Comparison of ENCODE assay signal across 7 cellular contexts in the genomic region with DNA sequence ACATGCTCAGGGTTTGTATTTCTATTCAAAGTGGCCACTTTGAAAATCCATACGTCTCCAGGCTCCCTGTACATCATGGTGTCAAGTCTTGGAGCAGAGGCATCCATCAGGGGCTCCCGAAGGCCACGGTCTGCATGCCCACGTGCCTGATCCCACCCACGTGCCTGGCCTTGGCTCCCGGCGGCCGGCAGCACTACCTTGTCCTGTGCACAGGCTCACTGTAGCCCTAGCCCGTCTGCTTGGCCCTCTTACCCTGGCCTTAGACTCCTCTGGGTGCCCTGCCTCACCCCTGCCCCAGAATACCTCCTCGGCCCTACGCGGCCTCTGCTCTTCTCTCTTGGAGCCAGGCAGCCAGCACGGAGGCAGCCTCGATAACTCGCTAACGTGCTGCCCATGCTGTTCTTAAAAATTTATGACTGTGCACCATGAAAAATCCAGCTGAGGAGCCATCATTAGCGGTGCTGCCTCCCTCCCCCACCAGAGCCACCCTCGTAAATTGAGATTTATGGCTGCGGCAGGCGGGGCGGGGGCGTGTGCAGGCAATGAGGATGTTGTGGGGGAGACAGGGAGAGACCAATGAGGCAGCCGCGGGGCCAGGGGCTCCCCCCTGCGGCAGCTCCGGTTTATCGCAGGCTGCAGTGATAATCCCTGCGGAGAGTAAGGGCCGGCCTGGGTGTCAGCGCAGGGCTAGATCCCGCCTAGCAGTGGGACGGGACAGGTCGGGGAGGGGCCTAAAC. TPM values are rescaled to one million over a fixed set of nuclear protein-coding genes. Genes with fewer than 3 reads are reported as not detected.
DNase-seq lines count a peak whose midpoint lies in the region; ATAC-seq, FAIRE-seq and TF ChIP-seq lines count a peak whose summit lies in the region.

No MANE protein-coding gene starts in this region.

- H4K91ac ChIP-seq in mesenchymal stem cell (ENCODE audit: low read length), result peak overlapping the region; percentile 85

- H2BK5ac ChIP-seq in mesenchymal stem cell (ENCODE audit: low read depth, low read length, poor library complexity, severe bottlenecking), result peak overlapping the region; percentile 15

- no peaks in the 10 kb centered on the region for H3K79me2 ChIP-seq in OCI-LY7 (ENCODE audit: insufficient read depth, low read depth, low read length)

- H3K18ac ChIP-seq in mesenchymal stem cell (ENCODE audit: low read depth in 1 of 2, low read length in 2 of 2), result peak overlapping the region; percentile 64 to 82

- no peaks in the 10 kb centered on the region for H3K9me3 ChIP-seq in OCI-LY7 (ENCODE audit: low read length)
- no peaks in the 10 kb centered on the region for H3K9me3 ChIP-seq in mesenchymal stem cell (ENCODE audit: control insufficient read depth, low read length)

- no peaks in the 10 kb centered on the region for H3K27me3 Mint-ChIP-seq in stimulated activated naive B cell treated with anti-CD40 and anti-IgM and Interleukin-4, amounts not matched to agents 10 μg/mL and 1 μg/mL and 100 μg/mL, for 72 hours

- H3K4me3 Mint-ChIP-seq in stimulated activated naive B cell treated with anti-CD40 and anti-IgM and Interleukin-4, amounts not matched to agents 10 μg/mL and 1 μg/mL and 100 μg/mL, for 72 hours, result peak overlapping the region in 1 of 2 donors; percentile 33

- H4K8ac ChIP-seq in mesenchymal stem cell (ENCODE audit: low read length), result peak overlapping the region; percentile 81

- H3K4me3 ChIP-seq in H7 (ENCODE audit: insufficient read depth, low read depth, low read length) (no peak overlapping the region), OCI-LY7 (ENCODE audit: low read depth, low read length, poor library complexity, severe bottlenecking) (no peak overlapping the region), cardiac fibroblast (replicated peaks in 1 of 2; ENCODE audit: low read depth in 2 of 2, low read length in 2 of 2) (no peak overlapping the region), mesenchymal stem cell (ENCODE audit: insufficient read depth in 1 of 2, low read depth in 1 of 2, low read length in 2 of 2) (peak overlapping the region in 1 of 2 experiments; percentile 14)

- H3K27me3 ChIP-seq in H7 (ENCODE audit: control insufficient read depth, insufficient read depth, low read length), result no peaks in the 10 kb centered on the region
- no peaks in the 10 kb centered on the region for H3K27me3 ChIP-seq in mesenchymal stem cell (ENCODE audit: control insufficient read depth in 1 of 2, insufficient read depth in 1 of 2, low read length in 2 of 2)

- H3K4me2 ChIP-seq in OCI-LY7 (ENCODE audit: low read length), result no peak overlapping the region
- H3K4me2 ChIP-seq in mesenchymal stem cell (ENCODE audit: low read length, poor library complexity, severe bottlenecking), result peak overlapping the region; percentile 69

- peak overlapping the region in 1 of 2 experiments; percentile 79 for H2BK12ac ChIP-seq in mesenchymal stem cell (ENCODE audit: low read length in 2 of 2)

- no peaks in the 10 kb centered on the region for H3K9me3 Mint-ChIP-seq in stimulated activated naive B cell treated with anti-CD40 and anti-IgM and Interleukin-4, amounts not matched to agents 10 μg/mL and 1 μg/mL and 100 μg/mL, for 72 hours

- no peaks in the 10 kb centered on the region for H4K20me1 ChIP-seq in OCI-LY7 (ENCODE audit: insufficient read depth, low read length)

- no peak overlapping the region for H3K23ac ChIP-seq in mesenchymal stem cell (ENCODE audit: low read length in 2 of 2)

- POLR2A ChIA-PET in OCI-LY7 (lab: Charles Lee), result interaction anchor here (0.6 kb wide), 1 partner anchor 301 kb away, joined by 5 read pairs; no protein-coding TSS in a partner anchor

- BruUV-seq in OCI-LY7 (replicated peaks; lab: Mats Ljungman, UMichigan), result no TSS peak

- intact Hi-C loops in OCI-LY7 (cut with micrococcal nuclease; ENCODE audit: unreplicated experiment), result no loop called here

- no peaks in the 10 kb centered on the region for H3K9me2 ChIP-seq in OCI-LY7 (ENCODE audit: insufficient read depth, low read length)

- no peak for FAIRE-seq in H54 (lab: Jason Lieb, UNC)

- H3K4me1 ChIP-seq in OCI-LY7 (ENCODE audit: insufficient read depth, low read length, poor library complexity, severe bottlenecking), result peaks cover 4% of the 10 kb centered on the region
- peaks cover 34% of the 10 kb centered on the region for H3K4me1 ChIP-seq in mesenchymal stem cell (ENCODE audit: control insufficient read depth, insufficient read depth, low read depth, low read length)

- no peak overlapping the region for H2BK120ac ChIP-seq in mesenchymal stem cell (ENCODE audit: low read depth, low read length)

- H3K36me3 Mint-ChIP-seq in stimulated activated naive B cell treated with anti-CD40 and anti-IgM and Interleukin-4, amounts not matched to agents 10 μg/mL and 1 μg/mL and 100 μg/mL, for 72 hours, result peaks cover 28 to 43% of the 10 kb centered on the region in 2 donors

- no peak overlapping the region for H3K27ac Mint-ChIP-seq in stimulated activated naive B cell treated with anti-CD40 and anti-IgM and Interleukin-4, amounts not matched to agents 10 μg/mL and 1 μg/mL and 100 μg/mL, for 72 hours

- H2BK15ac ChIP-seq in mesenchymal stem cell (ENCODE audit: low read depth, poor library complexity, severe bottlenecking), result peak overlapping the region; percentile 26

- no peak for TF ChIP-seq POLR2A in H54 (IDR thresholded peaks at IDR 0.05; ENCODE audit: low read depth, low read length)

- peak overlapping the region; percentile 3 to 40 for H3K4ac ChIP-seq in mesenchymal stem cell (ENCODE audit: low read depth in 1 of 2, low read length in 2 of 2)

- DNase-seq in H7 (peak; percentile 98), OCI-LY7 (ENCODE audit: low spot score) (peak; percentile 45), cardiac fibroblast (ENCODE audit: low read depth in 2 of 2) (peak in 1 of 2 donors; percentile 26), mesenchymal stem cell (peak; percentile 83), H54 (ENCODE audit: insufficient read length, low spot score) (no peak)
- peak; percentile 37 for DNase-seq in stimulated activated naive B cell treated with anti-CD40 and anti-IgM and Interleukin-4, amounts not matched to agents 10 μg/mL and 1 μg/mL and 100 μg/mL, for 72 hours

- peak; percentile 92 to 93 for ATAC-seq in stimulated activated naive B cell treated with anti-CD40 and anti-IgM and Interleukin-4, amounts not matched to agents 10 μg/mL and 1 μg/mL and 100 μg/mL, for 72 hours (replicated peaks)
- ATAC-seq in GM21381 (IDR thresholded peaks at IDR 0.05; ENCODE audit: unreplicated experiment), result no peak

- H3K36me3 ChIP-seq in H7 (replicated peaks; ENCODE audit: control insufficient read depth, insufficient read depth, low read length) (peaks cover 3% of the 10 kb centered on the region), OCI-LY7 (ENCODE audit: insufficient read depth, low read length) (no peaks in the 10 kb centered on the region), mesenchymal stem cell (ENCODE audit: control insufficient read depth in 1 of 2, insufficient read depth in 2 of 2, low read depth in 1 of 2, low read length in 2 of 2) (peaks cover 10 to 27% of the 10 kb centered on the region in 2 experiments)

- H3K9ac ChIP-seq in mesenchymal stem cell (ENCODE audit: low read length), result no peak overlapping the region

- H2AK5ac ChIP-seq in mesenchymal stem cell (ENCODE audit: low read length, severe bottlenecking), result peak overlapping the region; percentile 2

- peak; percentile 69 for TF ChIP-seq CTCF in OCI-LY7 (conservative IDR thresholded peaks at IDR 0.05; ENCODE audit: low read length)
- peak; percentile 49 for TF ChIP-seq CTCF in cardiac fibroblast (IDR thresholded peaks at IDR 0.05; ENCODE audit: low read depth, low read length)

- H3K4me1 Mint-ChIP-seq in stimulated activated naive B cell treated with anti-CD40 and anti-IgM and Interleukin-4, amounts not matched to agents 10 μg/mL and 1 μg/mL and 100 μg/mL, for 72 hours, result peaks cover 13 to 30% of the 10 kb centered on the region in 2 donors

- peaks cover 8% of the 10 kb centered on the region for H3K79me1 ChIP-seq in mesenchymal stem cell (replicated peaks; ENCODE audit: low read length, poor library complexity, severe bottlenecking)

- peak overlapping the region in 1 of 2 experiments; percentile 87 for H3K14ac ChIP-seq in mesenchymal stem cell (ENCODE audit: low read length in 2 of 2)

- CTCF ChIA-PET in OCI-LY7 (lab: Charles Lee; ENCODE audit: unreplicated experiment), result no interaction called here

- 29% methylated on average over 32 of the region's 33 CpGs for WGBS in mesenchymal stem cell

- H2AFZ ChIP-seq in OCI-LY7 (ENCODE audit: low read length) (no peak overlapping the region), mesenchymal stem cell (ENCODE audit: low read depth, low read length) (peak overlapping the region; percentile 65)

- H3K27ac ChIP-seq in OCI-LY7 (ENCODE audit: low read depth, low read length, poor library complexity, severe bottlenecking) (no peak overlapping the region), mesenchymal stem cell (ENCODE audit: low read length, poor library complexity, severe bottlenecking) (no peak overlapping the region)

RNA-seq across cellular contexts. Expression of a gene that starts 24.6 kb away (rescaled TPM):
- 20.7 and 25.5 TPM in 2 replicates for total RNA-seq in H7 (2014; rRNA removed; shearing (Covaris generic))
- total RNA-seq in OCI-LY7 (2014; rRNA removed; shearing (Covaris generic)), result 35.4 and 56.8 TPM in 2 replicates
- 53.0 and 55.9 TPM in 2 replicates for total RNA-seq in OCI-LY7 (2022)
- 18.5 TPM for polyA plus RNA-seq in mesenchymal stem cell (2013, experiment 1 of 2)
- 18.4 TPM for polyA plus RNA-seq in mesenchymal stem cell (2013, experiment 2 of 2)
